ENCODE assay signal across 21 cellular contexts in genomic region chr5:164336906-164337305, GRCh38.
DNase-seq lines count a peak whose midpoint lies in the region; ATAC-seq, FAIRE-seq and TF ChIP-seq lines count a peak whose summit lies in the region.
"Had no signal": no experiment of that assay in that cellular context is flagged by ENCODE, and none has a peak within 500 bp of the region (broad histone marks: within the 10 kb centered on the region; RNA-seq: fewer than 3 reads in every experiment).

No MANE protein-coding gene starts in this region.

- H3K4me3 ChIP-seq in left ventricle myocardium inferior = no peak overlapping the region
- no peak overlapping the region for H3K4me3 ChIP-seq in bronchial epithelial cell (ENCODE audit: low read depth, low read length)
- no peak overlapping the region for H3K4me3 ChIP-seq in subcutaneous abdominal adipose tissue (ENCODE audit: low read depth in 1 of 5, low read length in 5 of 5)
- H3K4me3 ChIP-seq: left lung, upper lobe of left lung had no signal

- H3K36me3 Mint-ChIP-seq in activated naive CD8-positive, alpha-beta T cell treated with anti-CD3 and anti-CD28 coated beads, Interleukin-2, amount 50 U/mL, for 24 hours (ENCODE audit: low read depth) = no peaks in the 10 kb centered on the region
- H3K36me3 Mint-ChIP-seq in type B pancreatic cell = no peaks in the 10 kb centered on the region

- H3K9me3 Mint-ChIP-seq in activated naive CD8-positive, alpha-beta T cell treated with anti-CD3 and anti-CD28 coated beads, Interleukin-2, amount 50 U/mL, for 24 hours = peaks cover 4% of the 10 kb centered on the region
- no peaks in the 10 kb centered on the region for H3K9me3 Mint-ChIP-seq in type B pancreatic cell

- no peaks in the 10 kb centered on the region for H3K4me1 ChIP-seq in left ventricle myocardium inferior
- peaks cover 0 to 12% (median 7%) of the 10 kb centered on the region in 5 donors for H3K4me1 ChIP-seq in subcutaneous abdominal adipose tissue (ENCODE audit: control insufficient read depth in 5 of 5, insufficient read depth in 5 of 5, low read length in 5 of 5)
- H3K4me1 ChIP-seq: left lung, upper lobe of left lung had no signal

- H3K27me3 ChIP-seq in left ventricle myocardium inferior (ENCODE audit: low read depth) = no peaks in the 10 kb centered on the region
- H3K27me3 ChIP-seq in bronchial epithelial cell (ENCODE audit: control insufficient read depth, insufficient read depth, low read length) = no peaks in the 10 kb centered on the region
- H3K27me3 ChIP-seq in subcutaneous abdominal adipose tissue (ENCODE audit: control insufficient read depth in 5 of 5, insufficient read depth in 4 of 5, low read length in 5 of 5) = no peaks in the 10 kb centered on the region
- H3K27me3 ChIP-seq: left lung, upper lobe of left lung had no signal

- H3K9me3 ChIP-seq in left ventricle myocardium inferior (replicated peaks) (no peaks in the 10 kb centered on the region), subcutaneous abdominal adipose tissue (ENCODE audit: control insufficient read depth in 5 of 5, low read length in 5 of 5) (no peaks in the 10 kb centered on the region)
- H3K9me3 ChIP-seq: left lung, upper lobe of left lung had no signal

- H3K36me3 ChIP-seq in left ventricle myocardium inferior (no peaks in the 10 kb centered on the region), bronchial epithelial cell (ENCODE audit: control insufficient read depth, insufficient read depth, low read length) (no peaks in the 10 kb centered on the region), subcutaneous abdominal adipose tissue (ENCODE audit: control insufficient read depth in 5 of 5, insufficient read depth in 5 of 5, low read length in 5 of 5) (no peaks in the 10 kb centered on the region)
- H3K36me3 ChIP-seq: left lung, upper lobe of left lung had no signal

- no peaks in the 10 kb centered on the region for H3K4me1 Mint-ChIP-seq in activated naive CD8-positive, alpha-beta T cell treated with anti-CD3 and anti-CD28 coated beads, Interleukin-2, amount 50 U/mL, for 24 hours
- peaks cover 9% of the 10 kb centered on the region for H3K4me1 Mint-ChIP-seq in type B pancreatic cell (ENCODE audit: unreplicated experiment)

- H3K4me3 Mint-ChIP-seq in activated naive CD8-positive, alpha-beta T cell treated with anti-CD3 and anti-CD28 coated beads, Interleukin-2, amount 50 U/mL, for 24 hours = no peak overlapping the region
- no peak overlapping the region for H3K4me3 Mint-ChIP-seq in type B pancreatic cell
- H3K4me3 Mint-ChIP-seq: activated naive CD4-positive, alpha-beta T cell treated with anti-CD3 and anti-CD28 coated beads for 36 hours had no signal

- TF ChIP-seq CTCF in left ventricle myocardium inferior (IDR thresholded peaks at IDR 0.05; ENCODE audit: borderline replicate concordance) = no peak
- no peak for TF ChIP-seq CTCF in bronchial epithelial cell (IDR thresholded peaks at IDR 0.05; ENCODE audit: insufficient read depth, low read length, severe bottlenecking)
- TF ChIP-seq CTCF in type B pancreatic cell (conservative IDR thresholded peaks at IDR 0.05) = no peak

- no peaks in the 10 kb centered on the region for H3K27me3 Mint-ChIP-seq in activated naive CD8-positive, alpha-beta T cell treated with anti-CD3 and anti-CD28 coated beads, Interleukin-2, amount 50 U/mL, for 24 hours
- H3K27me3 Mint-ChIP-seq in type B pancreatic cell = peaks cover 26% of the 10 kb centered on the region

- FAIRE-seq in bronchial epithelial cell (lab: Jason Lieb, UNC) = no peak
- FAIRE-seq: A204.1 had no signal

- ATAC-seq in Right ventricle myocardium superior (ENCODE audit: poor library complexity) (peak; percentile 39), left ventricle myocardium superior (peak; percentile 61)
- ATAC-seq in activated naive CD8-positive, alpha-beta T cell treated with anti-CD3 and anti-CD28 coated beads, Interleukin-2, amount 50 U/mL, for 24 hours = no peak
- ATAC-seq: left lung had no signal

- H3K27ac Mint-ChIP-seq in activated naive CD8-positive, alpha-beta T cell treated with anti-CD3 and anti-CD28 coated beads, Interleukin-2, amount 50 U/mL, for 24 hours = no peak overlapping the region
- no peak overlapping the region for H3K27ac Mint-ChIP-seq in type B pancreatic cell
- H3K27ac Mint-ChIP-seq: activated naive CD4-positive, alpha-beta T cell treated with anti-CD3 and anti-CD28 coated beads for 36 hours had no signal

- H3K27ac ChIP-seq in left ventricle myocardium inferior (replicated peaks) (no peak overlapping the region), subcutaneous abdominal adipose tissue (ENCODE audit: low read depth, low read length) (peak overlapping the region; percentile 25)
- H3K27ac ChIP-seq: HL-60, left lung, upper lobe of left lung had no signal

- H3K9ac ChIP-seq in subcutaneous abdominal adipose tissue (ENCODE audit: low read length in 5 of 5) = no peak overlapping the region

- intact Hi-C loops in Right ventricle myocardium superior (cut with DNase I) (no loop called here), left ventricle myocardium inferior (cut with micrococcal nuclease) (no loop called here), left ventricle myocardium superior (cut with micrococcal nuclease) (no loop called here)

- DNase-seq in Right ventricle myocardium superior (no peak), left ventricle myocardium inferior (no peak), bronchial epithelial cell (ENCODE audit: low read depth) (peak; percentile 39), left ventricle myocardium superior (no peak), T1000 (lab: John Stamatoyannopoulos, UW) (no peak), type B pancreatic cell (ENCODE audit: extremely low spot score, unreplicated experiment) (no peak)
- no peak for DNase-seq in activated naive CD8-positive, alpha-beta T cell treated with anti-CD3 and anti-CD28 coated beads, Interleukin-2, amount 50 U/mL, for 24 hours
- DNase-seq: activated CD4-positive, alpha-beta T cell treated with anti-CD3 and anti-CD28 coated beads, Interleukin-2, amount 50 U/mL, for 1 hour; activated naive CD4-positive, alpha-beta T cell treated with anti-CD3 and anti-CD28 coated beads for 36 hours; DMS79; left lung; NCI-H1048; NCI-H2081 treated with DMSO at 0.1 percent for 48 hours; NCI-H69; OCI-M1; stimulated activated CD4-positive, alpha-beta T cell treated with anti-CD3 and anti-CD28 coated beads, Interleukin-12 subunit alpha, Interleukin-12 subunit beta, amount 100 ng/mL, for 4 hours; stimulated activated naive CD4-positive, alpha-beta T cell; upper lobe of left lung had no signal
